ENCODE assay signal across 1 cellular context in the genomic region with DNA sequence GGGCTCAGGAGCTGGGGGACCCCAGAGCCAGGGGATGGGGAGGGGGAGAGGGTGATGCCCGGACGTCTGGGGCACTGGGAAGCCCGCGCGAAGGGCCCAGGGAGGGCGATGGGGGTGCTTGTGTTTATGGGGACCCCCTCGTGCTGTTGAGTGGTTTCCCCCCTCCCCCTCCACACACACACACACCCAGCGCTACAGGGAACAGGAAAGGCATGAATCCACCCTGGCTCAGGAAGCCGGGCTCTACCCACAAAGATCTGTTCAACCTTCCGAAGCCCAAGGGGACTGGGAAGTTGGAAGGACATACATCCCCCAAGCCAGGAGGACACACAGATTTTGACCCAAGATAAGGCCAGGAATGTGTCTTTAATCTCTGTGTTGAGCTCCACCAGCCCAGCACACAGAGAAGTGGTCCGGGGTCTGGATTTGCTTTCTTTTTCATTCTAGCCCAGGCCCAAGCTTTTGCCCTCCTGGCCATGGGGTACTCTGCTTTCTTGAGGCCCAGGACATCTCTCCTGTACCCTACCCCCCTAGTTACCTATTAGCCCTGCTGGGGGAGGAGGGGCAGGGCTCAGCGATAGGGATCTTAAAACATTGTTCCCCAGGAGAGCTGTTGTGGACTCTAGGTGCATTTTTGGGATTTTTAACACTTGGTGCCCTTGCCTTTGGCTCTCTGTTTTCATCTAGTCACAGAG.
TF ChIP-seq lines count a peak whose summit lies in the region.

No MANE protein-coding gene starts in this region.

TF ChIP-seq in K562, 482 proteins besides CTCF, POLR2A, EP300 and RAD21 (continued from another document and continues in another):
- TF ChIP-seq, protein P1, sequence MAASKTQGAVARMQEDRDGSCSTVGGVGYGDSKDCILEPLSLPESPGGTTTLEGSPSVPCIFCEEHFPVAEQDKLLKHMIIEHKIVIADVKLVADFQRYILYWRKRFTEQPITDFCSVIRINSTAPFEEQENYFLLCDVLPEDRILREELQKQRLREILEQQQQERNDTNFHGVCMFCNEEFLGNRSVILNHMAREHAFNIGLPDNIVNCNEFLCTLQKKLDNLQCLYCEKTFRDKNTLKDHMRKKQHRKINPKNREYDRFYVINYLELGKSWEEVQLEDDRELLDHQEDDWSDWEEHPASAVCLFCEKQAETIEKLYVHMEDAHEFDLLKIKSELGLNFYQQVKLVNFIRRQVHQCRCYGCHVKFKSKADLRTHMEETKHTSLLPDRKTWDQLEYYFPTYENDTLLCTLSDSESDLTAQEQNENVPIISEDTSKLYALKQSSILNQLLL (CRISPR knock-in tag; IDR thresholded peaks at IDR 0.05; ENCODE audit: borderline replicate concordance) = no peak
- TF ChIP-seq, protein P2, sequence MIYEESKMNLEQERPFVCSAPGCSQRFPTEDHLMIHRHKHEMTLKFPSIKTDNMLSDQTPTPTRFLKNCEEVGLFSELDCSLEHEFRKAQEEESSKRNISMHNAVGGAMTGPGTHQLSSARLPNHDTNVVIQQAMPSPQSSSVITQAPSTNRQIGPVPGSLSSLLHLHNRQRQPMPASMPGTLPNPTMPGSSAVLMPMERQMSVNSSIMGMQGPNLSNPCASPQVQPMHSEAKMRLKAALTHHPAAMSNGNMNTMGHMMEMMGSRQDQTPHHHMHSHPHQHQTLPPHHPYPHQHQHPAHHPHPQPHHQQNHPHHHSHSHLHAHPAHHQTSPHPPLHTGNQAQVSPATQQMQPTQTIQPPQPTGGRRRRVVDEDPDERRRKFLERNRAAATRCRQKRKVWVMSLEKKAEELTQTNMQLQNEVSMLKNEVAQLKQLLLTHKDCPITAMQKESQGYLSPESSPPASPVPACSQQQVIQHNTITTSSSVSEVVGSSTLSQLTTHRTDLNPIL (CRISPR knock-in tag; IDR thresholded peaks at IDR 0.05) = no peak
- TF ChIP-seq SIN3B (IDR thresholded peaks at IDR 0.05; ENCODE audit: low read depth) (no peak), NFRKB (IDR thresholded peaks at IDR 0.05; ENCODE audit: low read depth) (peak; percentile 47; the same call in 1 of the 2 replicates), PPARD (CRISPR knock-in tag; IDR thresholded peaks at IDR 0.05) (no peak), HDAC6 (IDR thresholded peaks at IDR 0.05; ENCODE audit: low read depth, low read length) (no peak), BACH1 (tag; IDR thresholded peaks at IDR 0.05) (no peak), ZNF197 (CRISPR knock-in tag; IDR thresholded peaks at IDR 0.05; ENCODE audit: low read depth) (no peak), FOXM1 (IDR thresholded peaks at IDR 0.05; ENCODE audit: low read depth) (no peak), FOXM1 (CRISPR knock-in tag; IDR thresholded peaks at IDR 0.05; ENCODE audit: low read depth) (peak; percentile 55; the same call in 1 of the 2 replicates), SMARCE1 (IDR thresholded peaks at IDR 0.05) (peak; percentile 50; the same call in 1 of the 2 replicates), ZNF436 (CRISPR knock-in tag; IDR thresholded peaks at IDR 0.05) (no peak), NR2C2 (CRISPR knock-in tag; IDR thresholded peaks at IDR 0.05) (no peak), NR2C2 (tag; IDR thresholded peaks at IDR 0.05) (no peak; the same call in 1 of the 2 replicates), RFX5 (IDR thresholded peaks at IDR 0.05; ENCODE audit: low read depth, low read length) (no peak), ZNF146 (CRISPR knock-in tag; IDR thresholded peaks at IDR 0.05; ENCODE audit: unreplicated experiment) (no peak), ZNF668 (CRISPR knock-in tag; IDR thresholded peaks at IDR 0.05) (no peak), TEAD4 (IDR thresholded peaks at IDR 0.05; ENCODE audit: low read length) (peak; percentile 61), TEAD4 (CRISPR knock-in tag; IDR thresholded peaks at IDR 0.05; ENCODE audit: borderline replicate concordance) (no peak), ATF7 (IDR thresholded peaks at IDR 0.05) (no peak), RBM39 (optimal IDR thresholded peaks at IDR 0.05; ENCODE audit: low read depth, low read length) (peak; percentile 81), ZNF224 (CRISPR knock-in tag; IDR thresholded peaks at IDR 0.05) (no peak), NCOA6 (IDR thresholded peaks at IDR 0.05) (no peak), NR2C1 (IDR thresholded peaks at IDR 0.05) (no peak), NR2C1 (tag; IDR thresholded peaks at IDR 0.05) (no peak), ZFP30 (CRISPR knock-in tag; IDR thresholded peaks at IDR 0.05; ENCODE audit: borderline replicate concordance) (no peak), CHD2 (IDR thresholded peaks at IDR 0.05; ENCODE audit: low read depth, low read length) (0 out of 2 replicates have a peak, but pooled peaks have one; percentile 13)
- TF ChIP-seq, protein P3, sequence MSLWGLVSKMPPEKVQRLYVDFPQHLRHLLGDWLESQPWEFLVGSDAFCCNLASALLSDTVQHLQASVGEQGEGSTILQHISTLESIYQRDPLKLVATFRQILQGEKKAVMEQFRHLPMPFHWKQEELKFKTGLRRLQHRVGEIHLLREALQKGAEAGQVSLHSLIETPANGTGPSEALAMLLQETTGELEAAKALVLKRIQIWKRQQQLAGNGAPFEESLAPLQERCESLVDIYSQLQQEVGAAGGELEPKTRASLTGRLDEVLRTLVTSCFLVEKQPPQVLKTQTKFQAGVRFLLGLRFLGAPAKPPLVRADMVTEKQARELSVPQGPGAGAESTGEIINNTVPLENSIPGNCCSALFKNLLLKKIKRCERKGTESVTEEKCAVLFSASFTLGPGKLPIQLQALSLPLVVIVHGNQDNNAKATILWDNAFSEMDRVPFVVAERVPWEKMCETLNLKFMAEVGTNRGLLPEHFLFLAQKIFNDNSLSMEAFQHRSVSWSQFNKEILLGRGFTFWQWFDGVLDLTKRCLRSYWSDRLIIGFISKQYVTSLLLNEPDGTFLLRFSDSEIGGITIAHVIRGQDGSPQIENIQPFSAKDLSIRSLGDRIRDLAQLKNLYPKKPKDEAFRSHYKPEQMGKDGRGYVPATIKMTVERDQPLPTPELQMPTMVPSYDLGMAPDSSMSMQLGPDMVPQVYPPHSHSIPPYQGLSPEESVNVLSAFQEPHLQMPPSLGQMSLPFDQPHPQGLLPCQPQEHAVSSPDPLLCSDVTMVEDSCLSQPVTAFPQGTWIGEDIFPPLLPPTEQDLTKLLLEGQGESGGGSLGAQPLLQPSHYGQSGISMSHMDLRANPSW (CRISPR knock-in tag; IDR thresholded peaks at IDR 0.05) = no peak
- TF ChIP-seq, protein P4, sequence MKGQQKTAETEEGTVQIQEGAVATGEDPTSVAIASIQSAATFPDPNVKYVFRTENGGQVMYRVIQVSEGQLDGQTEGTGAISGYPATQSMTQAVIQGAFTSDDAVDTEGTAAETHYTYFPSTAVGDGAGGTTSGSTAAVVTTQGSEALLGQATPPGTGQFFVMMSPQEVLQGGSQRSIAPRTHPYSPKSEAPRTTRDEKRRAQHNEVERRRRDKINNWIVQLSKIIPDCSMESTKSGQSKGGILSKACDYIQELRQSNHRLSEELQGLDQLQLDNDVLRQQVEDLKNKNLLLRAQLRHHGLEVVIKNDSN (CRISPR knock-in tag; IDR thresholded peaks at IDR 0.05) = no peak
- TF ChIP-seq, protein P5, sequence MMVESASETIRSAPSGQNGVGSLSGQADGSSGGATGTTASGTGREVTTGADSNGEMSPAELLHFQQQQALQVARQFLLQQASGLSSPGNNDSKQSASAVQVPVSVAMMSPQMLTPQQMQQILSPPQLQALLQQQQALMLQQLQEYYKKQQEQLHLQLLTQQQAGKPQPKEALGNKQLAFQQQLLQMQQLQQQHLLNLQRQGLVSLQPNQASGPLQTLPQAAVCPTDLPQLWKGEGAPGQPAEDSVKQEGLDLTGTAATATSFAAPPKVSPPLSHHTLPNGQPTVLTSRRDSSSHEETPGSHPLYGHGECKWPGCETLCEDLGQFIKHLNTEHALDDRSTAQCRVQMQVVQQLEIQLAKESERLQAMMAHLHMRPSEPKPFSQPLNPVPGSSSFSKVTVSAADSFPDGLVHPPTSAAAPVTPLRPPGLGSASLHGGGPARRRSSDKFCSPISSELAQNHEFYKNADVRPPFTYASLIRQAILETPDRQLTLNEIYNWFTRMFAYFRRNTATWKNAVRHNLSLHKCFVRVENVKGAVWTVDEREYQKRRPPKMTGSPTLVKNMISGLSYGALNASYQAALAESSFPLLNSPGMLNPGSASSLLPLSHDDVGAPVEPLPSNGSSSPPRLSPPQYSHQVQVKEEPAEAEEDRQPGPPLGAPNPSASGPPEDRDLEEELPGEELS (CRISPR knock-in tag; IDR thresholded peaks at IDR 0.05; ENCODE audit: borderline replicate concordance) = no peak
- TF ChIP-seq, protein P6, sequence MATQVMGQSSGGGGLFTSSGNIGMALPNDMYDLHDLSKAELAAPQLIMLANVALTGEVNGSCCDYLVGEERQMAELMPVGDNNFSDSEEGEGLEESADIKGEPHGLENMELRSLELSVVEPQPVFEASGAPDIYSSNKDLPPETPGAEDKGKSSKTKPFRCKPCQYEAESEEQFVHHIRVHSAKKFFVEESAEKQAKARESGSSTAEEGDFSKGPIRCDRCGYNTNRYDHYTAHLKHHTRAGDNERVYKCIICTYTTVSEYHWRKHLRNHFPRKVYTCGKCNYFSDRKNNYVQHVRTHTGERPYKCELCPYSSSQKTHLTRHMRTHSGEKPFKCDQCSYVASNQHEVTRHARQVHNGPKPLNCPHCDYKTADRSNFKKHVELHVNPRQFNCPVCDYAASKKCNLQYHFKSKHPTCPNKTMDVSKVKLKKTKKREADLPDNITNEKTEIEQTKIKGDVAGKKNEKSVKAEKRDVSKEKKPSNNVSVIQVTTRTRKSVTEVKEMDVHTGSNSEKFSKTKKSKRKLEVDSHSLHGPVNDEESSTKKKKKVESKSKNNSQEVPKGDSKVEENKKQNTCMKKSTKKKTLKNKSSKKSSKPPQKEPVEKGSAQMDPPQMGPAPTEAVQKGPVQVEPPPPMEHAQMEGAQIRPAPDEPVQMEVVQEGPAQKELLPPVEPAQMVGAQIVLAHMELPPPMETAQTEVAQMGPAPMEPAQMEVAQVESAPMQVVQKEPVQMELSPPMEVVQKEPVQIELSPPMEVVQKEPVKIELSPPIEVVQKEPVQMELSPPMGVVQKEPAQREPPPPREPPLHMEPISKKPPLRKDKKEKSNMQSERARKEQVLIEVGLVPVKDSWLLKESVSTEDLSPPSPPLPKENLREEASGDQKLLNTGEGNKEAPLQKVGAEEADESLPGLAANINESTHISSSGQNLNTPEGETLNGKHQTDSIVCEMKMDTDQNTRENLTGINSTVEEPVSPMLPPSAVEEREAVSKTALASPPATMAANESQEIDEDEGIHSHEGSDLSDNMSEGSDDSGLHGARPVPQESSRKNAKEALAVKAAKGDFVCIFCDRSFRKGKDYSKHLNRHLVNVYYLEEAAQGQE (CRISPR knock-in tag; IDR thresholded peaks at IDR 0.05; ENCODE audit: low read depth) = no peak
- TF ChIP-seq, protein P7, sequence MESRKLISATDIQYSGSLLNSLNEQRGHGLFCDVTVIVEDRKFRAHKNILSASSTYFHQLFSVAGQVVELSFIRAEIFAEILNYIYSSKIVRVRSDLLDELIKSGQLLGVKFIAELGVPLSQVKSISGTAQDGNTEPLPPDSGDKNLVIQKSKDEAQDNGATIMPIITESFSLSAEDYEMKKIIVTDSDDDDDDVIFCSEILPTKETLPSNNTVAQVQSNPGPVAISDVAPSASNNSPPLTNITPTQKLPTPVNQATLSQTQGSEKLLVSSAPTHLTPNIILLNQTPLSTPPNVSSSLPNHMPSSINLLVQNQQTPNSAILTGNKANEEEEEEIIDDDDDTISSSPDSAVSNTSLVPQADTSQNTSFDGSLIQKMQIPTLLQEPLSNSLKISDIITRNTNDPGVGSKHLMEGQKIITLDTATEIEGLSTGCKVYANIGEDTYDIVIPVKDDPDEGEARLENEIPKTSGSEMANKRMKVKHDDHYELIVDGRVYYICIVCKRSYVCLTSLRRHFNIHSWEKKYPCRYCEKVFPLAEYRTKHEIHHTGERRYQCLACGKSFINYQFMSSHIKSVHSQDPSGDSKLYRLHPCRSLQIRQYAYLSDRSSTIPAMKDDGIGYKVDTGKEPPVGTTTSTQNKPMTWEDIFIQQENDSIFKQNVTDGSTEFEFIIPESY (CRISPR knock-in tag; IDR thresholded peaks at IDR 0.05) = no peak
- TF ChIP-seq, protein P8, sequence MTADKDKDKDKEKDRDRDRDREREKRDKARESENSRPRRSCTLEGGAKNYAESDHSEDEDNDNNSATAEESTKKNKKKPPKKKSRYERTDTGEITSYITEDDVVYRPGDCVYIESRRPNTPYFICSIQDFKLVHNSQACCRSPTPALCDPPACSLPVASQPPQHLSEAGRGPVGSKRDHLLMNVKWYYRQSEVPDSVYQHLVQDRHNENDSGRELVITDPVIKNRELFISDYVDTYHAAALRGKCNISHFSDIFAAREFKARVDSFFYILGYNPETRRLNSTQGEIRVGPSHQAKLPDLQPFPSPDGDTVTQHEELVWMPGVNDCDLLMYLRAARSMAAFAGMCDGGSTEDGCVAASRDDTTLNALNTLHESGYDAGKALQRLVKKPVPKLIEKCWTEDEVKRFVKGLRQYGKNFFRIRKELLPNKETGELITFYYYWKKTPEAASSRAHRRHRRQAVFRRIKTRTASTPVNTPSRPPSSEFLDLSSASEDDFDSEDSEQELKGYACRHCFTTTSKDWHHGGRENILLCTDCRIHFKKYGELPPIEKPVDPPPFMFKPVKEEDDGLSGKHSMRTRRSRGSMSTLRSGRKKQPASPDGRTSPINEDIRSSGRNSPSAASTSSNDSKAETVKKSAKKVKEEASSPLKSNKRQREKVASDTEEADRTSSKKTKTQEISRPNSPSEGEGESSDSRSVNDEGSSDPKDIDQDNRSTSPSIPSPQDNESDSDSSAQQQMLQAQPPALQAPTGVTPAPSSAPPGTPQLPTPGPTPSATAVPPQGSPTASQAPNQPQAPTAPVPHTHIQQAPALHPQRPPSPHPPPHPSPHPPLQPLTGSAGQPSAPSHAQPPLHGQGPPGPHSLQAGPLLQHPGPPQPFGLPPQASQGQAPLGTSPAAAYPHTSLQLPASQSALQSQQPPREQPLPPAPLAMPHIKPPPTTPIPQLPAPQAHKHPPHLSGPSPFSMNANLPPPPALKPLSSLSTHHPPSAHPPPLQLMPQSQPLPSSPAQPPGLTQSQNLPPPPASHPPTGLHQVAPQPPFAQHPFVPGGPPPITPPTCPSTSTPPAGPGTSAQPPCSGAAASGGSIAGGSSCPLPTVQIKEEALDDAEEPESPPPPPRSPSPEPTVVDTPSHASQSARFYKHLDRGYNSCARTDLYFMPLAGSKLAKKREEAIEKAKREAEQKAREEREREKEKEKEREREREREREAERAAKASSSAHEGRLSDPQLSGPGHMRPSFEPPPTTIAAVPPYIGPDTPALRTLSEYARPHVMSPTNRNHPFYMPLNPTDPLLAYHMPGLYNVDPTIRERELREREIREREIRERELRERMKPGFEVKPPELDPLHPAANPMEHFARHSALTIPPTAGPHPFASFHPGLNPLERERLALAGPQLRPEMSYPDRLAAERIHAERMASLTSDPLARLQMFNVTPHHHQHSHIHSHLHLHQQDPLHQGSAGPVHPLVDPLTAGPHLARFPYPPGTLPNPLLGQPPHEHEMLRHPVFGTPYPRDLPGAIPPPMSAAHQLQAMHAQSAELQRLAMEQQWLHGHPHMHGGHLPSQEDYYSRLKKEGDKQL (CRISPR knock-in tag; IDR thresholded peaks at IDR 0.05; ENCODE audit: borderline replicate concordance) = no peak
- TF ChIP-seq, protein P9, sequence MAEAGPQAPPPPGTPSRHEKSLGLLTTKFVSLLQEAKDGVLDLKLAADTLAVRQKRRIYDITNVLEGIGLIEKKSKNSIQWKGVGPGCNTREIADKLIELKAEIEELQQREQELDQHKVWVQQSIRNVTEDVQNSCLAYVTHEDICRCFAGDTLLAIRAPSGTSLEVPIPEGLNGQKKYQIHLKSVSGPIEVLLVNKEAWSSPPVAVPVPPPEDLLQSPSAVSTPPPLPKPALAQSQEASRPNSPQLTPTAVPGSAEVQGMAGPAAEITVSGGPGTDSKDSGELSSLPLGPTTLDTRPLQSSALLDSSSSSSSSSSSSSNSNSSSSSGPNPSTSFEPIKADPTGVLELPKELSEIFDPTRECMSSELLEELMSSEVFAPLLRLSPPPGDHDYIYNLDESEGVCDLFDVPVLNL (CRISPR knock-in tag; IDR thresholded peaks at IDR 0.05; ENCODE audit: low read depth) = no peak
